Comparison of ENCODE assay signal across 23 cellular contexts in genomic region chr21:16800536-16800935, GRCh38.
DNase-seq lines count a peak whose midpoint lies in the region; FAIRE-seq lines count a peak whose summit lies in the region.
"Had no signal": no experiment of that assay in that cellular context is flagged by ENCODE, and none has a peak within 500 bp of the region (broad histone marks: within the 10 kb centered on the region; RNA-seq: fewer than 3 reads in every experiment).

No MANE protein-coding gene starts in this region.

- no peak overlapping the region for H3K4me3 Mint-ChIP-seq in activated T-helper 1 cell treated with anti-CD3 and anti-CD28 coated beads, Interleukin-12 subunit alpha, Interleukin-12 subunit beta, Interleukin-2, Interleukin-4 antibody, amounts not matched to agents 30 ng/mL and 10 ng/mL and 1 ng/mL, durations not matched to agents 14 hours and 24 hours and 36 hours
- H3K4me3 Mint-ChIP-seq: CD14-positive monocyte; CD4-positive, alpha-beta T cell; HFFc6 had no signal

- H3K9me3 ChIP-seq in small intestine (ENCODE audit: control insufficient read depth, low read depth), result no peaks in the 10 kb centered on the region
- H3K9me3 ChIP-seq: BE2C, Caco-2, HAP-1 had no signal

- FAIRE-seq in small intestine (lab: Jason Lieb, UNC), result no peak
- FAIRE-seq: A549, G401.6, GM12892 had no signal

- H3K4me3 ChIP-seq in small intestine (ENCODE audit: low read depth in 1 of 2, low read length in 2 of 2), result no peak overlapping the region
- H3K4me3 ChIP-seq: A549; BLaER1 treated with 17β-estradiol and CSF1 and Interleukin-3, amounts not matched to agents 10 nM and 100 nM; HAP-1 had no signal

- H3K27me3 ChIP-seq in small intestine (ENCODE audit: control insufficient read depth in 2 of 2, insufficient read depth in 2 of 2, low read length in 2 of 2), result no peaks in the 10 kb centered on the region
- H3K27me3 ChIP-seq: BE2C; BLaER1 treated with 17β-estradiol and CSF1 and Interleukin-3, amounts not matched to agents 10 nM and 100 nM had no signal

- H3K36me3 Mint-ChIP-seq in activated T-helper 1 cell treated with anti-CD3 and anti-CD28 coated beads, Interleukin-12 subunit alpha, Interleukin-12 subunit beta, Interleukin-2, Interleukin-4 antibody, amounts not matched to agents 30 ng/mL and 10 ng/mL and 1 ng/mL, durations not matched to agents 14 hours and 24 hours and 36 hours (ENCODE audit: low read depth), result no peaks in the 10 kb centered on the region
- H3K36me3 Mint-ChIP-seq: CD14-positive monocyte had no signal

- no peaks in the 10 kb centered on the region for H3K4me1 ChIP-seq in small intestine (ENCODE audit: control insufficient read depth in 2 of 2, insufficient read depth in 1 of 2, low read depth in 1 of 2, low read length in 1 of 2)
- H3K4me1 ChIP-seq: BLaER1 treated with 17β-estradiol and CSF1 and Interleukin-3, amounts not matched to agents 10 nM and 100 nM; Caco-2 had no signal

- intact Hi-C loops in activated T-helper 1 cell treated with anti-CD3 and anti-CD28 coated beads, Interleukin-12 subunit alpha, Interleukin-12 subunit beta, Interleukin-2, Interleukin-4 antibody, amounts not matched to agents 30 ng/mL and 10 ng/mL and 1 ng/mL, durations not matched to agents 14 hours and 24 hours and 36 hours (cut with micrococcal nuclease), result no loop called here

- H3K36me3 ChIP-seq in small intestine (ENCODE audit: control insufficient read depth in 2 of 2, insufficient read depth in 2 of 2, low read length in 2 of 2), result no peaks in the 10 kb centered on the region
- H3K36me3 ChIP-seq: BE2C; BLaER1 treated with 17β-estradiol and CSF1 and Interleukin-3, amounts not matched to agents 10 nM and 100 nM; HAP-1 had no signal

- no peaks in the 10 kb centered on the region for H3K4me1 Mint-ChIP-seq in activated T-helper 1 cell treated with anti-CD3 and anti-CD28 coated beads, Interleukin-12 subunit alpha, Interleukin-12 subunit beta, Interleukin-2, Interleukin-4 antibody, amounts not matched to agents 30 ng/mL and 10 ng/mL and 1 ng/mL, durations not matched to agents 14 hours and 24 hours and 36 hours (ENCODE audit: low read depth)
- H3K4me1 Mint-ChIP-seq: CD14-positive monocyte had no signal

- 33 to 74% (median 38%) methylated on average over 1 of the region's 1 CpG for WGBS in small intestine, 3 donors

- DNase-seq in ELR (ENCODE audit: low read depth) (peak; percentile 21), M059J (ENCODE audit: low read depth) (peak; percentile 20), dermis microvascular lymphatic vessel endothelial cell (ENCODE audit: low read depth in 2 of 2) (peak; percentile 39 to 68), lung microvascular endothelial cell (ENCODE audit: low read depth in 2 of 2) (peak; percentile 1 to 66), small intestine (no peak), D341Med (ENCODE audit: low spot score) (no peak)
- no peak for DNase-seq in activated T-helper 1 cell treated with anti-CD3 and anti-CD28 coated beads, Interleukin-12 subunit alpha, Interleukin-12 subunit beta, Interleukin-2, Interleukin-4 antibody, amounts not matched to agents 30 ng/mL and 10 ng/mL and 1 ng/mL, durations not matched to agents 14 hours and 24 hours and 36 hours (ENCODE audit: low spot score)
- DNase-seq: 8988T; ACHN; AML-193; BE2C; Caco-2; CD4-positive, alpha-beta T cell; DMS53; DMS79 treated with DMSO at 0.1 percent for 48 hours; GOT3; HFFc6 had no signal

- no peaks in the 10 kb centered on the region for H3K27me3 Mint-ChIP-seq in activated T-helper 1 cell treated with anti-CD3 and anti-CD28 coated beads, Interleukin-12 subunit alpha, Interleukin-12 subunit beta, Interleukin-2, Interleukin-4 antibody, amounts not matched to agents 30 ng/mL and 10 ng/mL and 1 ng/mL, durations not matched to agents 14 hours and 24 hours and 36 hours (ENCODE audit: insufficient read depth)
- H3K27me3 Mint-ChIP-seq: CD4-positive, alpha-beta T cell had no signal

- no peak overlapping the region for H3K27ac Mint-ChIP-seq in activated T-helper 1 cell treated with anti-CD3 and anti-CD28 coated beads, Interleukin-12 subunit alpha, Interleukin-12 subunit beta, Interleukin-2, Interleukin-4 antibody, amounts not matched to agents 30 ng/mL and 10 ng/mL and 1 ng/mL, durations not matched to agents 14 hours and 24 hours and 36 hours
- H3K27ac Mint-ChIP-seq: CD14-positive monocyte; CD4-positive, alpha-beta T cell; HFFc6 had no signal

- H3K27ac ChIP-seq in small intestine (ENCODE audit: low read depth in 1 of 2, low read length in 1 of 2), result no peak overlapping the region
- H3K27ac ChIP-seq: A549; BLaER1 treated with 17β-estradiol and CSF1 and Interleukin-3, amounts not matched to agents 10 nM and 100 nM had no signal

- H3K9me3 Mint-ChIP-seq in activated T-helper 1 cell treated with anti-CD3 and anti-CD28 coated beads, Interleukin-12 subunit alpha, Interleukin-12 subunit beta, Interleukin-2, Interleukin-4 antibody, amounts not matched to agents 30 ng/mL and 10 ng/mL and 1 ng/mL, durations not matched to agents 14 hours and 24 hours and 36 hours, result peaks cover 35% of the 10 kb centered on the region

Comparison
In these comparisons a context has a peak if more than half of its experiments do, and no peak if none do; other contexts are left out.
1. DNase-seq: peak in ELR (single experiment), M059J (single experiment), dermis microvascular lymphatic vessel endothelial cell (2 of 2) and lung microvascular endothelial cell (2 of 2); none in small intestine (single experiment), D341Med (single experiment) and activated T-helper 1 cell treated with anti-CD3 and anti-CD28 coated beads, Interleukin-12 subunit alpha, Interleukin-12 subunit beta, Interleukin-2, Interleukin-4 antibody, amounts not matched to agents 30 ng/mL and 10 ng/mL and 1 ng/mL, durations not matched to agents 14 hours and 24 hours and 36 hours (single experiment).